In genomic region chr19:45076851-45077730, GRCh38 we compare ENCODE assay signal across 9 cellular contexts. TPM values are rescaled to one million over a fixed set of nuclear protein-coding genes. Genes with fewer than 3 reads are reported as not detected.
A peak's percentile ranks its signal among the peaks of the same experiment; 100 is the strongest.
DNase-seq lines count a peak whose midpoint lies in the region; ATAC-seq, FAIRE-seq and TF ChIP-seq lines count a peak whose summit lies in the region.
"Had no signal": no experiment of that assay in that cellular context is flagged by ENCODE, and none has a peak within 500 bp of the region (broad histone marks: within the 10 kb centered on the region; RNA-seq: fewer than 3 reads in every experiment).

No MANE protein-coding gene starts in this region.

- H3K4me3 ChIP-seq in DND-41 (ENCODE audit: low read depth in 1 of 2, low read length in 2 of 2) (no peak overlapping the region), H1 (ENCODE audit: extremely low read depth in 1 of 4, insufficient read depth in 2 of 4, low read depth in 3 of 4, low read length in 4 of 4) (peak overlapping the region; percentile 66 to 88 (median 71); a peak in 5 of 8 replicates), neutrophil (ENCODE audit: low read depth in 1 of 2, low read length in 1 of 2) (peak overlapping the region; percentile 63 to 85), left lung (peak overlapping the region in 1 of 2 donors; percentile 85)

- no peak for ATAC-seq in DND-41 (ENCODE audit: insufficient read depth, low read depth)
- ATAC-seq in GM19035 (IDR thresholded peaks at IDR 0.05; ENCODE audit: unreplicated experiment), result no peak
- ATAC-seq in left lung, result no peak
- ATAC-seq in GM21528 (IDR thresholded peaks at IDR 0.05; ENCODE audit: low FRiP score, unreplicated experiment), result no peak

- no peak overlapping the region for H3K56ac ChIP-seq in H1 (replicated peaks; ENCODE audit: insufficient read length, low read depth, low read length)

- peak overlapping the region; percentile 52 for H4K5ac ChIP-seq in H1 (ENCODE audit: insufficient read length, low read depth, low read length)

- peaks cover 10% of the 10 kb centered on the region for H4K20me1 ChIP-seq in DND-41 (ENCODE audit: insufficient read depth, low read length)
- peaks cover 2 to 4% of the 10 kb centered on the region in 2 experiments for H4K20me1 ChIP-seq in H1 (replicated peaks in 1 of 2; ENCODE audit: control insufficient read depth in 1 of 2, insufficient read depth in 2 of 2, low read length in 2 of 2)

- intact Hi-C loops in head of caudate nucleus (cut with DNase I), result no loop called here
- intact Hi-C loops in left lung (cut with DNase I), result no loop called here

- H4K91ac ChIP-seq in H1 (replicated peaks; ENCODE audit: insufficient read length, low read length), result peak overlapping the region; percentile 62

- TF ChIP-seq POLR2A in H1 (IDR thresholded peaks at IDR 0.05; ENCODE audit: control extremely low read depth in 1 of 2, low read depth in 2 of 2, low read length in 2 of 2), result 0 out of 3 replicates have a peak, but pooled peaks of 1 of the 2 experiments have one; percentile 29

- H2AFZ ChIP-seq in DND-41 (ENCODE audit: low read depth, low read length) (peak overlapping the region; percentile 40), H1 (ENCODE audit: low read length) (no peak overlapping the region)

- H3K27me3 ChIP-seq in DND-41 (ENCODE audit: insufficient read depth, low read length, poor library complexity) (no peaks in the 10 kb centered on the region), H1 (replicated peaks in 1 of 4; ENCODE audit: control insufficient read depth in 3 of 4, extremely low read depth in 1 of 4, insufficient read depth in 3 of 4, low read length in 3 of 4) (no peaks in the 10 kb centered on the region), neutrophil (no peaks in the 10 kb centered on the region), left lung (no peaks in the 10 kb centered on the region)
- H3K27me3 ChIP-seq: adrenal gland had no signal

- H3K18ac ChIP-seq in H1 (ENCODE audit: extremely low read depth, low read length), result peak overlapping the region; percentile 96; the same call in 1 of the 2 replicates

- peaks cover 30% of the 10 kb centered on the region for H3K79me2 ChIP-seq in DND-41 (ENCODE audit: insufficient read depth, low read length)
- H3K79me2 ChIP-seq in H1 (ENCODE audit: control insufficient read depth in 1 of 2, insufficient read depth in 2 of 2, low read length in 2 of 2), result peaks cover 5 to 29% of the 10 kb centered on the region in 2 experiments

- no peak overlapping the region for H3K4ac ChIP-seq in H1 (replicated peaks; ENCODE audit: insufficient read length, low read depth, low read length)

- 0 out of 2 replicates have a peak overlapping the region, but pooled peaks have one; percentile 77 for H2AK5ac ChIP-seq in H1 (ENCODE audit: low read depth, low read length)

- H2BK20ac ChIP-seq in H1 (ENCODE audit: low read length), result peak overlapping the region; percentile 29; the same call in 1 of the 2 replicates

- H3K36me3 ChIP-seq in DND-41 (ENCODE audit: insufficient read depth, low read length), result peaks cover 7% of the 10 kb centered on the region
- H3K36me3 ChIP-seq in H1 (ENCODE audit: control insufficient read depth in 2 of 4, insufficient read depth in 4 of 4, low read length in 3 of 4), result peaks cover 3 to 16% (median 4%) of the 10 kb centered on the region in 4 experiments; a peak in 5 of 8 replicates
- peaks cover 16% of the 10 kb centered on the region for H3K36me3 ChIP-seq in neutrophil
- H3K36me3 ChIP-seq in left lung, result peaks cover 0 to 10% of the 10 kb centered on the region in 2 donors

- WGBS in H1 (ENCODE audit: extremely low coverage in 1 of 2, insufficient coverage in 1 of 2, insufficient read length in 1 of 2, insufficient replicate concordance in 2 of 2, low coverage in 1 of 2, low lambda C conversion rate in 2 of 2, missing lambda C conversion rate in 1 of 2), 2 experiments, result 55% methylated on average over 15 of the region's 15 CpGs; no CpG with 5 or more reads in 1 of the 2 experiments

- H2BK5ac ChIP-seq in H1 (ENCODE audit: low read depth, low read length), result peak overlapping the region; percentile 80

- DNase-seq in DND-41 (no peak), NCI-H510A treated with DMSO at 0.1 percent for 48 hours (lab: John Stamatoyannopoulos, UW) (peak; percentile 72), H1 (ENCODE audit: low read depth in 1 of 2, low spot score in 2 of 2) (peak in 1 of 2 experiments; percentile 60), head of caudate nucleus (no peak), left lung (no peak)

- H2BK15ac ChIP-seq in H1 (ENCODE audit: low read length), result no peak overlapping the region; the same call in 1 of the 2 replicates

- H3K23ac ChIP-seq in H1 (ENCODE audit: insufficient read length), result no peak overlapping the region

- peaks cover 4% of the 10 kb centered on the region for H3K79me1 ChIP-seq in H1 (ENCODE audit: low read depth, low read length)

- peak overlapping the region; percentile 52 for H2BK12ac ChIP-seq in H1 (ENCODE audit: low read depth, low read length)

- H3K4me1 ChIP-seq in DND-41 (ENCODE audit: insufficient read depth, low read length), result peaks cover 26% of the 10 kb centered on the region
- peaks cover 13 to 37% (median 20%) of the 10 kb centered on the region in 4 experiments for H3K4me1 ChIP-seq in H1 (replicated peaks in 1 of 4; ENCODE audit: control insufficient read depth in 3 of 4, insufficient read depth in 4 of 4, low read length in 3 of 4)
- peaks cover 46 to 50% of the 10 kb centered on the region in 2 experiments for H3K4me1 ChIP-seq in neutrophil (ENCODE audit: control insufficient read depth in 1 of 2, insufficient read depth in 1 of 2, low read depth in 1 of 2, low read length in 1 of 2)
- H3K4me1 ChIP-seq in left lung, result peaks cover 16 to 52% of the 10 kb centered on the region in 2 donors

- H3K4me2 ChIP-seq in DND-41 (ENCODE audit: insufficient read depth, low read length), result no peak overlapping the region
- peak overlapping the region; percentile 93 to 99 for H3K4me2 ChIP-seq in H1 (ENCODE audit: insufficient read depth in 1 of 2, low read depth in 2 of 2, low read length in 2 of 2)

- H3K9ac ChIP-seq in DND-41 (ENCODE audit: low read depth, low read length) (no peak overlapping the region), H1 (replicated peaks in 1 of 4; ENCODE audit: extremely low read depth in 1 of 4, low read depth in 3 of 4, low read length in 3 of 4) (no peak overlapping the region; a peak in 1 of 7 replicates)

- H4K8ac ChIP-seq in H1 (ENCODE audit: extremely low read depth, insufficient read depth, low read length), result no peak overlapping the region

- no peak for FAIRE-seq in H1 (lab: Jason Lieb, UNC)

- no peak for TF ChIP-seq RAD21 in H1 (IDR thresholded peaks at IDR 0.05 in 1 of 2, conservative IDR thresholded peaks at IDR 0.05 in 1 of 2; ENCODE audit: low read depth in 2 of 2, low read length in 2 of 2)

- no peak overlapping the region for H3K14ac ChIP-seq in H1 (ENCODE audit: insufficient read length)

- H3K9me3 ChIP-seq in DND-41 (ENCODE audit: insufficient read depth, low read length, severe bottlenecking) (no peaks in the 10 kb centered on the region), H1 (ENCODE audit: insufficient read depth in 2 of 2, low read depth in 1 of 2, low read length in 1 of 2) (no peaks in the 10 kb centered on the region), neutrophil (no peaks in the 10 kb centered on the region), left lung (no peaks in the 10 kb centered on the region)
- H3K9me3 ChIP-seq: adrenal gland had no signal

- TF ChIP-seq CTCF in DND-41 (IDR thresholded peaks at IDR 0.05; ENCODE audit: borderline replicate concordance, extremely low read depth, low read length, poor library complexity, severe bottlenecking) (no peak), H1 (IDR thresholded peaks at IDR 0.05; ENCODE audit: control extremely low read depth in 1 of 3, insufficient read depth in 1 of 3, low read depth in 1 of 3, low read length in 3 of 3) (no peak), neutrophil (IDR thresholded peaks at IDR 0.05) (no peak), left lung (IDR thresholded peaks at IDR 0.05) (no peak)

- H3K23me2 ChIP-seq in H1 (ENCODE audit: low read depth, low read length), result peaks cover 17% of the 10 kb centered on the region

- TF ChIP-seq EP300 in H1 (IDR thresholded peaks at IDR 0.05; ENCODE audit: borderline replicate concordance in 1 of 2, low read depth in 2 of 2, low read length in 2 of 2), result no peak

- CTCF ChIA-PET in H1 (lab: Charles Lee; ENCODE audit: partially characterized antibody), result interaction anchor here (1.0 to 4.1 kb wide), 3 partner anchors 14 to 54 kb away, joined by 3 to 39 read pairs (median 4); partner anchors contain the start of gene PPP1R37

- H3K27ac ChIP-seq in DND-41 (ENCODE audit: low read length) (no peak overlapping the region), H1 (ENCODE audit: low read depth, low read length) (peak overlapping the region; percentile 51; the same call in 1 of the 2 replicates), neutrophil (peak overlapping the region; percentile 97), left lung (peak overlapping the region in 1 of 2 donors; percentile 93)

- peak overlapping the region; percentile 73 for H2BK120ac ChIP-seq in H1 (replicated peaks; ENCODE audit: low read depth, low read length)

- POLR2A ChIA-PET in H1 (lab: Charles Lee; ENCODE audit: partially characterized antibody), result interaction anchor here (0.6 to 8.5 kb wide), 14 partner anchors 10 to 185 kb away, joined by 3 to 230 read pairs (median 3); partner anchors contain the start of genes APOE, CLPTM1, PPP1R37 and TOMM40

RNA-seq across cellular contexts. Expression of gene ZNF296, which starts 0.8 kb away (rescaled TPM):
- 6.8 and 7.5 TPM in 2 replicates for total RNA-seq in H1 (2021; fragmentation: NEBNext Ultra II Directional; extraction: Animal tissue kit (Norgen Biotek cat#: 25700))
- polyA plus RNA-seq in H1 (2011; rRNA removed), result 2.7 and 6.4 TPM in 2 replicates
- polyA plus RNA-seq in H1 (2011; cell fraction: cytosol; rRNA removed), result 2.3 TPM
- 6.4 TPM for polyA plus RNA-seq in H1 (2011; cell fraction: nucleus; rRNA removed)
- 3.2 to 8.2 TPM (median 7.6 TPM) in 4 replicates for polyA plus RNA-seq in H1 (2012, experiment 1 of 2)
- polyA plus RNA-seq in H1 (2012, experiment 2 of 2), result 7.1 TPM
- 6.4 TPM for polyA plus RNA-seq in H1 (2013, experiment 1 of 2)
- polyA plus RNA-seq in H1 (2013, experiment 2 of 2), result 6.2 TPM
- polyA minus RNA-seq in H1 (2011; rRNA and poly(A)+ RNA removed), result 1.1 TPM in 2 replicates
- 7.6 TPM for polyA minus RNA-seq in H1 (2011; cell fraction: cytosol; rRNA and poly(A)+ RNA removed)
- 8.8 TPM for polyA minus RNA-seq in H1 (2011; cell fraction: nucleus; rRNA and poly(A)+ RNA removed)
- total RNA-seq in left lung, result 1 to 10 TPM; 1.4 to 2.0 TPM

RNA-seq across cellular contexts. Expression of gene GEMIN7, which starts 2.0 kb away (rescaled TPM):
- 48.0 and 48.5 TPM in 2 replicates for total RNA-seq in H1 (2021; fragmentation: NEBNext Ultra II Directional; extraction: Animal tissue kit (Norgen Biotek cat#: 25700))
- 91.6 and 113 TPM in 2 replicates for polyA plus RNA-seq in H1 (2011; rRNA removed)
- polyA plus RNA-seq in H1 (2011; cell fraction: cytosol; rRNA removed), result 68.0 TPM
- 71.1 TPM for polyA plus RNA-seq in H1 (2011; cell fraction: nucleus; rRNA removed)
- 40.4 to 54.4 TPM (median 47.9 TPM) in 4 replicates for polyA plus RNA-seq in H1 (2012, experiment 1 of 2)
- 86.0 TPM for polyA plus RNA-seq in H1 (2012, experiment 2 of 2)
- 32.3 TPM for polyA plus RNA-seq in H1 (2013, experiment 1 of 2)
- polyA plus RNA-seq in H1 (2013, experiment 2 of 2), result 33.2 TPM
- 18.7 and 22.3 TPM in 2 replicates for polyA minus RNA-seq in H1 (2011; rRNA and poly(A)+ RNA removed)
- 29.5 TPM for polyA minus RNA-seq in H1 (2011; cell fraction: cytosol; rRNA and poly(A)+ RNA removed)
- polyA minus RNA-seq in H1 (2011; cell fraction: nucleus; rRNA and poly(A)+ RNA removed), result 26.8 TPM
- 10 to 100 TPM; 20.9 to 24.0 TPM for total RNA-seq in left lung

RNA-seq across cellular contexts. Expression of gene PPP1R37, which starts 15.9 kb away (rescaled TPM):
- total RNA-seq in H1 (2021; fragmentation: NEBNext Ultra II Directional; extraction: Animal tissue kit (Norgen Biotek cat#: 25700)), result 25.7 and 27.0 TPM in 2 replicates
- 14.6 and 22.5 TPM in 2 replicates for polyA plus RNA-seq in H1 (2011; rRNA removed)
- 23.0 TPM for polyA plus RNA-seq in H1 (2011; cell fraction: cytosol; rRNA removed)
- 71.7 TPM for polyA plus RNA-seq in H1 (2011; cell fraction: nucleus; rRNA removed)
- polyA plus RNA-seq in H1 (2012, experiment 1 of 2), result 22.9 to 30.5 TPM (median 24.6 TPM) in 4 replicates
- polyA plus RNA-seq in H1 (2012, experiment 2 of 2), result 16.5 TPM
- polyA plus RNA-seq in H1 (2013, experiment 1 of 2), result 12.6 TPM
- 11.6 TPM for polyA plus RNA-seq in H1 (2013, experiment 2 of 2)
- polyA minus RNA-seq in H1 (2011; rRNA and poly(A)+ RNA removed), result 7.8 and 11.9 TPM in 2 replicates
- 16.8 TPM for polyA minus RNA-seq in H1 (2011; cell fraction: cytosol; rRNA and poly(A)+ RNA removed)
- 25.7 TPM for polyA minus RNA-seq in H1 (2011; cell fraction: nucleus; rRNA and poly(A)+ RNA removed)
- total RNA-seq in left lung, result 10 to 100 TPM; 26.8 to 29.8 TPM

RNA-seq across cellular contexts. Expression of gene CLASRP, which starts 38.2 kb away (rescaled TPM):
- 63.4 and 71.7 TPM in 2 replicates for total RNA-seq in H1 (2021; fragmentation: NEBNext Ultra II Directional; extraction: Animal tissue kit (Norgen Biotek cat#: 25700))
- polyA plus RNA-seq in H1 (2011; rRNA removed), result 22.3 and 25.8 TPM in 2 replicates
- 30.1 TPM for polyA plus RNA-seq in H1 (2011; cell fraction: cytosol; rRNA removed)
- 143 TPM for polyA plus RNA-seq in H1 (2011; cell fraction: nucleus; rRNA removed)
- polyA plus RNA-seq in H1 (2012, experiment 1 of 2), result 60.4 to 106 TPM (median 89.9 TPM) in 4 replicates
- 21.3 TPM for polyA plus RNA-seq in H1 (2012, experiment 2 of 2)
- 35.8 TPM for polyA plus RNA-seq in H1 (2013, experiment 1 of 2)
- polyA plus RNA-seq in H1 (2013, experiment 2 of 2), result 31.6 TPM
- 16.3 and 26.5 TPM in 2 replicates for polyA minus RNA-seq in H1 (2011; rRNA and poly(A)+ RNA removed)
- 14.7 TPM for polyA minus RNA-seq in H1 (2011; cell fraction: cytosol; rRNA and poly(A)+ RNA removed)
- polyA minus RNA-seq in H1 (2011; cell fraction: nucleus; rRNA and poly(A)+ RNA removed), result 41.7 TPM
- 10 to 100 TPM; 62.9 to 77.5 TPM for total RNA-seq in left lung

Comparison
In these comparisons a context has a peak if more than half of its experiments do, and no peak if none do; other contexts are left out.
1. H3K4me3 ChIP-seq: peak in H1 (4 of 4) and neutrophil (2 of 2); none in DND-41 (0 of 2).